9 cellular contexts compared by ENCODE assay signal in the genomic region with DNA sequence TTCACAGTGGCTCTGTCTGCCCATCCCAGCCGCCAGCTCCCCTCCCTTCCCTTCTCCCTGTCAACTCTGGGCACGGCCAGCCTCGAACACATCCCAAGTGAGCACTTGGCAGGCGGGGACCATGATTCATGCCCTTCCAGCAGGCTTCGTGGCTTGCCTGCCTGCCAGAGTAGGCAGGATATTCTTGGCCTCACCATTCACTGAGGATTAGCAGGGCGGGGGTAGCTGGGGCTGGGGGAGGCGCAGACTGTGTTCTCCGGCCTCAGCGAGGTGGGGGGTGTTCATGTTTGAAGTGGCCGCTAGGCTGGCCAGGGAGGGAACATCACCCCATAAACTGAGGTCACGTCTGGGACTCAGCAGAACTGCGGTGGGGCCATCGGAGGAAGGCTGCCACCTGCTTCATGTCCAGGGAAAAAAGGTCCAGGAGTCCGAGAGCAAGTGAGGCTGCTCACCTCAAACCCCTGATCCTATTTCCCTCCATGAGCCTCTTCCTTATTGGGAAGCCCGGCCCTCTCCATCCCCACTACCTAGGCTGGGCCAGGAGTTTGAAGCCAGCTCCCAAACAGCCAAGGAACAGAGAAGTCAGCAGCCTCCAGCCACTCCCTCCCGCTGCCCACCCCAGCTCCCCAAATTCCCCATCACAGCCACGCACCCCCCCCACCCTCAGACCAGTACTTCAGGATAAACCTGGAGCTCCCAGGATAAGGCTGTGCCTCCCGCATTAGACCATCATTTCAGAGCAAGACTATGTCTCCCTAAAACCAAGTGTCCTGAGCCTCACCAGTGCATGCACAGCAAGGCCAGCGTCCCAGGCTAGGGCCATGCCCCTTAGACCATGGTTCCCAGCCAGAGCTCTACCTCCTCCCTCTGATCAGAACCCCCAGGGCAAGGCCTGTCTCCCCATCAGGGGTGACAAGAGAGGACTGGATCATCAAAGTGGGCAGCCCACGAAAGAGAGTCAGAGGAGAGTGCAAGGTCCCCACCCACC. TPM values are rescaled to one million over a fixed set of nuclear protein-coding genes. Genes with fewer than 3 reads are reported as not detected.
DNase-seq lines count a peak whose midpoint lies in the region; ATAC-seq and TF ChIP-seq lines count a peak whose summit lies in the region.
"Had no signal": no experiment of that assay in that cellular context is flagged by ENCODE, and none has a peak within 500 bp of the region (broad histone marks: within the 10 kb centered on the region; RNA-seq: fewer than 3 reads in every experiment).

No MANE protein-coding gene starts in this region.

- no peak overlapping the region for H3K4me3 ChIP-seq in AG09309 (ENCODE audit: control insufficient read depth, low read depth, low read length)
- H3K4me3 ChIP-seq in endodermal cell (ENCODE audit: low read length), result no peak overlapping the region
- no peak overlapping the region for H3K4me3 ChIP-seq in muscle layer of colon (ENCODE audit: low read depth in 1 of 2, low read length in 2 of 2)
- H3K4me3 ChIP-seq: hepatocyte had no signal

- H3K27me3 ChIP-seq in endodermal cell (ENCODE audit: control insufficient read depth, insufficient read depth, low read length, poor library complexity, severe bottlenecking) (no peaks in the 10 kb centered on the region), muscle layer of colon (ENCODE audit: control insufficient read depth in 1 of 2, insufficient read depth in 2 of 2, low read length in 2 of 2) (no peaks in the 10 kb centered on the region)
- H3K27me3 ChIP-seq: hepatocyte had no signal

- POLR2A ChIA-PET in GM10248 (lab: Yijun Ruan, JAX), result no interaction called here

- no peak overlapping the region for H3K4me3 Mint-ChIP-seq in endodermal cell

- peak overlapping the region; percentile 44 for H3K27ac Mint-ChIP-seq in endodermal cell

- no peak for TF ChIP-seq CTCF in AG09309 (IDR thresholded peaks at IDR 0.05; ENCODE audit: control insufficient read depth, insufficient read depth, low read depth, low read length, missing control alignments)
- TF ChIP-seq CTCF in endodermal cell (conservative IDR thresholded peaks at IDR 0.05), result no peak
- no peak for TF ChIP-seq CTCF in omental fat pad (IDR thresholded peaks at IDR 0.05)
- no peak for TF ChIP-seq CTCF in GM10248 (IDR thresholded peaks at IDR 0.05; ENCODE audit: control extremely low read depth, extremely low read depth, low read depth, missing control alignments)

- peaks cover 10% of the 10 kb centered on the region for H3K36me3 Mint-ChIP-seq in endodermal cell (ENCODE audit: low read depth)

- CTCF ChIA-PET in GM10248 (lab: Yijun Ruan, JAX), result no interaction called here

- DNase-seq in AG09309 (ENCODE audit: low read depth) (peak; percentile 39), NCI-H1694 (lab: John Stamatoyannopoulos, UW) (peak; percentile 59), endodermal cell (peak; percentile 47), omental fat pad (ENCODE audit: low spot score) (no peak), UCSD-AML1 (lab: John Stamatoyannopoulos, UW; ENCODE audit: unreplicated experiment) (no peak), GM10248 (ENCODE audit: extremely low spot score) (no peak)

- H3K9ac ChIP-seq in endodermal cell (ENCODE audit: extremely low read depth, low read length, poor library complexity, severe bottlenecking) (no peak overlapping the region), muscle layer of colon (ENCODE audit: low read length) (no peak overlapping the region)

- H3K27me3 Mint-ChIP-seq in endodermal cell (ENCODE audit: insufficient read depth), result no peaks in the 10 kb centered on the region

- no peaks in the 10 kb centered on the region for H3K4me1 ChIP-seq in endodermal cell (ENCODE audit: control insufficient read depth, insufficient read depth, low read length)
- peaks cover 25% of the 10 kb centered on the region for H3K4me1 ChIP-seq in muscle layer of colon (ENCODE audit: insufficient read depth, low read length)

- no peaks in the 10 kb centered on the region for H3K4me1 Mint-ChIP-seq in endodermal cell

- H3K27ac ChIP-seq in endodermal cell (ENCODE audit: low read depth, low read length) (no peak overlapping the region), muscle layer of colon (ENCODE audit: low read depth, low read length) (peak overlapping the region; percentile 24)
- H3K27ac ChIP-seq: hepatocyte had no signal

- ATAC-seq in omental fat pad (ENCODE audit: low FRiP score) (no peak), GM18858 (IDR thresholded peaks at IDR 0.05; ENCODE audit: unreplicated experiment) (no peak)

- H3K9me3 ChIP-seq in endodermal cell (ENCODE audit: control insufficient read depth, low read length) (no peaks in the 10 kb centered on the region), muscle layer of colon (ENCODE audit: low read length) (no peaks in the 10 kb centered on the region)

- WGBS in endodermal cell (ENCODE audit: insufficient coverage in 1 of 2, insufficient read length in 1 of 2), 2 experiments, result 80 to 81% methylated on average over 6 to 20 of the region's 20 CpGs

- H3K36me3 ChIP-seq in endodermal cell (ENCODE audit: control insufficient read depth, insufficient read depth, low read length) (no peaks in the 10 kb centered on the region), muscle layer of colon (ENCODE audit: insufficient read depth, low read length) (no peaks in the 10 kb centered on the region)

- H3K9me3 Mint-ChIP-seq in endodermal cell, result no peaks in the 10 kb centered on the region

RNA-seq across cellular contexts. Expression of gene RABGEF1, which starts 42.8 kb away (rescaled TPM):
- total RNA-seq in endodermal cell (10 to 100 TPM; 22.7 to 26.7 TPM), omental fat pad (10 to 100 TPM; 29.8 to 72.1 (median 49.5) TPM)
- polyA plus RNA-seq in endodermal cell (2013, experiment 1 of 2), result 18.2 TPM
- polyA plus RNA-seq in endodermal cell (2013, experiment 2 of 2), result 18.5 TPM

Comparison
In these comparisons a context has a peak if more than half of its experiments do, and no peak if none do; other contexts are left out.
1. DNase-seq: peak in AG09309 (single experiment), NCI-H1694 (single experiment) and endodermal cell (single experiment); none in omental fat pad (single experiment), UCSD-AML1 (single experiment) and GM10248 (single experiment).